In genomic region chr4:13968723-13969122, GRCh38 we compare ENCODE assay signal across 30 cellular contexts.
A peak's percentile ranks its signal among the peaks of the same experiment; 100 is the strongest.
DNase-seq lines count a peak whose midpoint lies in the region; ATAC-seq and TF ChIP-seq lines count a peak whose summit lies in the region.
"Had no signal": no experiment of that assay in that cellular context is flagged by ENCODE, and none has a peak within 500 bp of the region (broad histone marks: within the 10 kb centered on the region; RNA-seq: fewer than 3 reads in every experiment).

No MANE protein-coding gene starts in this region.

- peak overlapping the region; percentile 41; the same call in 1 of the 2 replicates for H3K9ac ChIP-seq in PC-3 (ENCODE audit: low read length)

- DNase-seq in HCEC 1CT, result peak; percentile 67
- DNase-seq in PC-3, result peak; percentile 77
- DNase-seq in astrocyte of the spinal cord (ENCODE audit: low read depth, low spot score), result peak; percentile 52
- DNase-seq in osteoblast (ENCODE audit: insufficient read length, low spot score, missing footprints), result no peak
- no peak for DNase-seq in stimulated activated CD4-positive, alpha-beta T cell treated with anti-CD3 and anti-CD28 coated beads, Interleukin-4, amount 100 ng/mL, for 4 hours
- DNase-seq in DMS114 treated with DMSO at 0.1 percent for 48 hours (lab: John Stamatoyannopoulos, UW; ENCODE audit: unreplicated experiment), result no peak
- no peak for DNase-seq in activated CD4-positive, alpha-beta T cell treated with anti-CD3 and anti-CD28 coated beads, Interleukin-2, amount 50 U/mL, for 48 hours
- DNase-seq: activated CD4-positive, alpha-beta T cell treated with anti-CD3 and anti-CD28 coated beads for 48 hours; activated effector memory CD4-positive, alpha-beta T cell treated with anti-CD3 and anti-CD28 coated beads, Interleukin-2, amount 50 U/mL, for 16 hours; activated naive CD8-positive, alpha-beta T cell treated with anti-CD3 and anti-CD28 coated beads, Interleukin-2, amount 10 ng/mL, durations not matched to agents 7 days and 5 days; activated T-cell treated with anti-CD3 and anti-CD28 coated beads, Interleukin-2, amount 50 U/mL, for 24 hours; C1 segment of cervical spinal cord; Caco-2; DND-41; endodermal cell; immature natural killer cell; mesenchymal stem cell; NCI-H146; NCI-H2107; NCI-H748 treated with DMSO at 0.1 percent for 48 hours; pancreas; retina; SHP77 treated with DMSO at 0.1 percent for 48 hours; small intestine; stimulated activated naive CD4-positive, alpha-beta T cell treated with Interleukin-2 at 50 U/mL for 16 hours; T-helper 9 cell; upper lobe of right lung had no signal

- H2AFZ ChIP-seq in PC-3 (ENCODE audit: low read length) (no peak overlapping the region), osteoblast (ENCODE audit: low read length) (no peak overlapping the region)

- H3K27ac ChIP-seq in PC-3 (ENCODE audit: low read length), result peak overlapping the region; percentile 73
- H3K27ac ChIP-seq in osteoblast (ENCODE audit: low read depth, low read length), result peak overlapping the region; percentile 90
- H3K27ac ChIP-seq: ascending aorta, esophagus muscularis mucosa, pancreas, upper lobe of right lung had no signal

- H3K4me2 ChIP-seq in PC-3 (ENCODE audit: low read length) (peak overlapping the region; percentile 55; the same call in 1 of the 2 replicates), osteoblast (ENCODE audit: insufficient read depth, low read length) (no peak overlapping the region)

- no peaks in the 10 kb centered on the region for H4K20me1 ChIP-seq in PC-3 (ENCODE audit: low read length)
- H4K20me1 ChIP-seq in osteoblast (ENCODE audit: insufficient read depth, low read length), result no peaks in the 10 kb centered on the region

- peak; percentile 55 for ATAC-seq in PC-3
- ATAC-seq: Panc1, pancreas, upper lobe of right lung had no signal

- intact Hi-C loops in PC-3 (cut with micrococcal nuclease), result loop anchor here (2.0 to 5.0 kb wide), 2 partner anchors 266 to 312 kb away; no protein-coding TSS in a partner anchor

- POLR2A ChIA-PET in PC-3 (lab: Charles Lee; ENCODE audit: unreplicated experiment), result no interaction called here

- H3K9me3 ChIP-seq in PC-3 (ENCODE audit: low read length) (no peaks in the 10 kb centered on the region), osteoblast (ENCODE audit: low read depth, low read length) (no peaks in the 10 kb centered on the region)
- H3K9me3 ChIP-seq: ascending aorta, Caco-2, esophagus muscularis mucosa, pancreas, upper lobe of right lung had no signal

- no peaks in the 10 kb centered on the region for H3F3A ChIP-seq in PC-3 (ENCODE audit: low read length, unreplicated experiment)

- no peaks in the 10 kb centered on the region for H3K9me2 ChIP-seq in PC-3 (replicated peaks; ENCODE audit: low read length)

- CTCF ChIA-PET in PC-3 (lab: Charles Lee), result no interaction called here

- BruUV-seq in PC-3 (replicated peaks; lab: Mats Ljungman, UMichigan), result no TSS peak

- in situ Hi-C loops in astrocyte of the spinal cord (cut with HindIII; ENCODE audit: low sequenced_read_pairs), result no loop called here

- H3K36me3 ChIP-seq in PC-3 (ENCODE audit: low read depth, low read length) (no peaks in the 10 kb centered on the region), osteoblast (ENCODE audit: insufficient read depth, low read length) (no peaks in the 10 kb centered on the region)
- H3K36me3 ChIP-seq: ascending aorta, esophagus muscularis mucosa, pancreas, upper lobe of right lung had no signal

- H3K4me3 ChIP-seq in PC-3 (ENCODE audit: low read length) (no peak overlapping the region), astrocyte of the spinal cord (ENCODE audit: low read depth, low read length) (no peak overlapping the region), osteoblast (ENCODE audit: insufficient read depth, low read length) (no peak overlapping the region)
- H3K4me3 ChIP-seq: ascending aorta, esophagus muscularis mucosa, pancreas, upper lobe of right lung had no signal

- H3K79me2 ChIP-seq in PC-3 (ENCODE audit: low read length), result no peaks in the 10 kb centered on the region
- H3K79me2 ChIP-seq in osteoblast (ENCODE audit: insufficient read depth, low read length), result no peaks in the 10 kb centered on the region

- H3K4me1 ChIP-seq in PC-3 (ENCODE audit: insufficient read depth, low read length), result peaks cover 26% of the 10 kb centered on the region
- peaks cover 50% of the 10 kb centered on the region for H3K4me1 ChIP-seq in osteoblast (ENCODE audit: insufficient read depth, low read length)
- H3K4me1 ChIP-seq: ascending aorta, Caco-2, esophagus muscularis mucosa, pancreas, upper lobe of right lung had no signal

- TF ChIP-seq CTCF in PC-3 (conservative IDR thresholded peaks at IDR 0.05; ENCODE audit: low read depth, low read length) (peak; percentile 30; the same call in 1 of the 2 replicates), astrocyte of the spinal cord (IDR thresholded peaks at IDR 0.05; ENCODE audit: low read depth, low read length) (no peak), osteoblast (IDR thresholded peaks at IDR 0.05; ENCODE audit: extremely low read depth, low read depth, low read length) (no peak)

- H3K27me3 ChIP-seq in PC-3 (ENCODE audit: low read length), result no peaks in the 10 kb centered on the region
- no peaks in the 10 kb centered on the region for H3K27me3 ChIP-seq in osteoblast (ENCODE audit: insufficient read depth, low read length)
- H3K27me3 ChIP-seq: ascending aorta, esophagus muscularis mucosa, pancreas, upper lobe of right lung had no signal

Comparison
In these comparisons a context has a peak if more than half of its experiments do, and no peak if none do; other contexts are left out.
1. DNase-seq: peak in HCEC 1CT (single experiment), PC-3 (single experiment) and astrocyte of the spinal cord (single experiment); none in osteoblast (single experiment), stimulated activated CD4-positive, alpha-beta T cell treated with anti-CD3 and anti-CD28 coated beads, Interleukin-4, amount 100 ng/mL, for 4 hours (0 of 2), DMS114 treated with DMSO at 0.1 percent for 48 hours (single experiment) and activated CD4-positive, alpha-beta T cell treated with anti-CD3 and anti-CD28 coated beads, Interleukin-2, amount 50 U/mL, for 48 hours (0 of 2).